ENCODE assay signal across 22 cellular contexts in genomic region chr17:49195746-49196145, GRCh38. TPM values are rescaled to one million over a fixed set of nuclear protein-coding genes. Genes with fewer than 3 reads are reported as not detected.
A peak's percentile ranks its signal among the peaks of the same experiment; 100 is the strongest.
DNase-seq lines count a peak whose midpoint lies in the region; ATAC-seq and TF ChIP-seq lines count a peak whose summit lies in the region.
"Had no signal": no experiment of that assay in that cellular context is flagged by ENCODE, and none has a peak within 500 bp of the region (broad histone marks: within the 10 kb centered on the region; RNA-seq: fewer than 3 reads in every experiment).

No MANE protein-coding gene starts in this region.

- H3K9me3 Mint-ChIP-seq in natural killer cell treated with Interleukin-12 subunit alpha and Interleukin-12 subunit beta and Interleukin-15 and Interleukin-18, amount 100 ng/mL, for 72 hours = no peaks in the 10 kb centered on the region
- H3K9me3 Mint-ChIP-seq in natural killer cell (no peaks in the 10 kb centered on the region), immature natural killer cell (peaks cover 0 to 3% (median 0%) of the 10 kb centered on the region in 6 donors)
- no peaks in the 10 kb centered on the region for H3K9me3 Mint-ChIP-seq in activated naive CD8-positive, alpha-beta T cell treated with anti-CD3 and anti-CD28 coated beads for 36 hours
- H3K9me3 Mint-ChIP-seq: CD4-positive, alpha-beta T cell; HFFc6 had no signal

- H3K27me3 Mint-ChIP-seq in natural killer cell treated with Interleukin-12 subunit alpha and Interleukin-12 subunit beta and Interleukin-15 and Interleukin-18, amount 100 ng/mL, for 72 hours = no peaks in the 10 kb centered on the region
- H3K27me3 Mint-ChIP-seq in natural killer cell (ENCODE audit: low read depth in 2 of 2) = peaks cover 0 to 2% of the 10 kb centered on the region in 2 donors
- peaks cover 10% of the 10 kb centered on the region for H3K27me3 Mint-ChIP-seq in activated naive CD8-positive, alpha-beta T cell treated with anti-CD3 and anti-CD28 coated beads for 36 hours
- H3K27me3 Mint-ChIP-seq in immature natural killer cell (ENCODE audit: low read depth in 3 of 3) = peaks cover 17 to 23% (median 22%) of the 10 kb centered on the region in 3 donors

- H4K20me1 ChIP-seq in OCI-LY3 (ENCODE audit: insufficient read depth, low read length) = no peaks in the 10 kb centered on the region

- H3K4me3 Mint-ChIP-seq in natural killer cell treated with Interleukin-12 subunit alpha and Interleukin-12 subunit beta and Interleukin-15 and Interleukin-18, amount 100 ng/mL, for 72 hours = peak overlapping the region; percentile 51
- no peak overlapping the region for H3K4me3 Mint-ChIP-seq in natural killer cell
- H3K4me3 Mint-ChIP-seq in activated naive CD8-positive, alpha-beta T cell treated with anti-CD3 and anti-CD28 coated beads for 36 hours = no peak overlapping the region
- H3K4me3 Mint-ChIP-seq in immature natural killer cell = no peak overlapping the region
- H3K4me3 Mint-ChIP-seq: CD4-positive, alpha-beta T cell; HFFc6 had no signal

- no peaks in the 10 kb centered on the region for H3K36me3 Mint-ChIP-seq in natural killer cell treated with Interleukin-12 subunit alpha and Interleukin-12 subunit beta and Interleukin-15 and Interleukin-18, amount 100 ng/mL, for 72 hours
- H3K36me3 Mint-ChIP-seq in natural killer cell (no peaks in the 10 kb centered on the region), immature natural killer cell (peaks cover 0 to 3% (median 0%) of the 10 kb centered on the region in 3 donors)
- no peaks in the 10 kb centered on the region for H3K36me3 Mint-ChIP-seq in activated naive CD8-positive, alpha-beta T cell treated with anti-CD3 and anti-CD28 coated beads for 36 hours

- H3K4me1 Mint-ChIP-seq in natural killer cell treated with Interleukin-12 subunit alpha and Interleukin-12 subunit beta and Interleukin-15 and Interleukin-18, amount 100 ng/mL, for 72 hours (ENCODE audit: low read depth in 2 of 2) = peaks cover 47 to 55% of the 10 kb centered on the region in 2 donors
- H3K4me1 Mint-ChIP-seq in natural killer cell = peaks cover 38 to 40% of the 10 kb centered on the region in 2 donors
- H3K4me1 Mint-ChIP-seq in activated naive CD8-positive, alpha-beta T cell treated with anti-CD3 and anti-CD28 coated beads for 36 hours = peaks cover 39% of the 10 kb centered on the region
- peaks cover 35 to 42% of the 10 kb centered on the region in 2 donors for H3K4me1 Mint-ChIP-seq in immature natural killer cell

- H3K9ac ChIP-seq in OCI-LY3 (ENCODE audit: low read length) = no peak overlapping the region

- no peak overlapping the region for H3K4me3 ChIP-seq in OCI-LY3 (ENCODE audit: low read length)
- H3K4me3 ChIP-seq: PC-9, SJSA1 had no signal

- H3K4me1 ChIP-seq in OCI-LY3 (ENCODE audit: low read length) = peaks cover 16% of the 10 kb centered on the region
- H3K4me1 ChIP-seq: SJSA1 had no signal

- no peaks in the 10 kb centered on the region for H3K9me3 ChIP-seq in OCI-LY3 (ENCODE audit: insufficient read depth, low read length)
- H3K9me3 ChIP-seq: SJSA1 had no signal

- no peak for DNase-seq in natural killer cell treated with Interleukin-12 subunit alpha and Interleukin-12 subunit beta and Interleukin-15 and Interleukin-18, amount 100 ng/mL, for 72 hours (ENCODE audit: low spot score)
- no peak for DNase-seq in natural killer cell
- DNase-seq in activated naive CD8-positive, alpha-beta T cell treated with anti-CD3 and anti-CD28 coated beads for 36 hours = no peak
- no peak for DNase-seq in immature natural killer cell
- DNase-seq: ACHN; AML-193; CD4-positive, alpha-beta T cell; DMS79; HFFc6; KG1; NCI-H1048; NCI-H146; NCI-H2081; NCI-H748 treated with DMSO at 0.1 percent for 48 hours; PC-9 had no signal

- no peaks in the 10 kb centered on the region for H3K79me2 ChIP-seq in OCI-LY3 (ENCODE audit: low read length)

- H2AFZ ChIP-seq in OCI-LY3 (ENCODE audit: low read depth, low read length) = no peak overlapping the region
- H2AFZ ChIP-seq: PC-9 had no signal

- H3K36me3 ChIP-seq in OCI-LY3 (replicated peaks; ENCODE audit: low read depth, low read length) = no peaks in the 10 kb centered on the region
- H3K36me3 ChIP-seq: SJSA1 had no signal

- ATAC-seq in natural killer cell treated with Interleukin-12 subunit alpha and Interleukin-12 subunit beta and Interleukin-15 and Interleukin-18, amount 100 ng/mL, for 72 hours = no peak
- ATAC-seq in natural killer cell = no peak
- no peak for ATAC-seq in GM21447 (IDR thresholded peaks at IDR 0.05; ENCODE audit: unreplicated experiment)
- ATAC-seq in HG02981 (IDR thresholded peaks at IDR 0.05; ENCODE audit: unreplicated experiment) = no peak
- ATAC-seq: HepG2 had no signal

- peak overlapping the region in 1 of 2 donors; percentile 94 for H3K27ac Mint-ChIP-seq in natural killer cell treated with Interleukin-12 subunit alpha and Interleukin-12 subunit beta and Interleukin-15 and Interleukin-18, amount 100 ng/mL, for 72 hours
- H3K27ac Mint-ChIP-seq in natural killer cell = no peak overlapping the region
- H3K27ac Mint-ChIP-seq in activated naive CD8-positive, alpha-beta T cell treated with anti-CD3 and anti-CD28 coated beads for 36 hours = peak overlapping the region; percentile 9
- peak overlapping the region in 2 of 6 donors; percentile 23 to 75 for H3K27ac Mint-ChIP-seq in immature natural killer cell
- H3K27ac Mint-ChIP-seq: CD4-positive, alpha-beta T cell; HFFc6 had no signal

- H3K27me3 ChIP-seq in OCI-LY3 (ENCODE audit: low read depth, low read length) = no peaks in the 10 kb centered on the region
- H3K27me3 ChIP-seq: SJSA1 had no signal

- TF ChIP-seq CTCF in natural killer cell (IDR thresholded peaks at IDR 0.05) (no peak), OCI-LY3 (IDR thresholded peaks at IDR 0.05; ENCODE audit: low read depth, low read length) (no peak)

- intact Hi-C loops in natural killer cell (cut with micrococcal nuclease) = no loop called here

- 0 out of 2 replicates have a peak overlapping the region, but pooled peaks have one; percentile 11 for H3K4me2 ChIP-seq in OCI-LY3 (ENCODE audit: low read length)
- H3K4me2 ChIP-seq: PC-9 had no signal

- no peak overlapping the region for H3K27ac ChIP-seq in OCI-LY3 (ENCODE audit: low read length)
- H3K27ac ChIP-seq: PC-9, SJSA1 had no signal

RNA-seq across cellular contexts. Expression of gene GNGT2, which starts 14.6 kb away (rescaled TPM):
- total RNA-seq in natural killer cell treated with Interleukin-12 subunit alpha and Interleukin-12 subunit beta and Interleukin-15 and Interleukin-18, amount 100 ng/mL, for 72 hours = 10 to 100 TPM; 15.3 to 19.6 TPM
- total RNA-seq in natural killer cell = 10 to 100 TPM; 35.8 to 41.6 (median 39.4) TPM
- total RNA-seq in activated naive CD8-positive, alpha-beta T cell treated with anti-CD3 and anti-CD28 coated beads for 36 hours = 10 to 100 TPM; 25.5 to 28.4 TPM
- polyA plus RNA-seq in immature natural killer cell = 100 to 1,000 TPM; 110 to 238 (median 131) TPM
- total RNA-seq: G401, HepG2, HFFc6, NCI-H460, SJSA1 had no signal
- polyA plus RNA-seq: HepG2 had no signal

RNA-seq across cellular contexts. Expression of gene ABI3, which starts 14.8 kb away (rescaled TPM):
- total RNA-seq in natural killer cell treated with Interleukin-12 subunit alpha and Interleukin-12 subunit beta and Interleukin-15 and Interleukin-18, amount 100 ng/mL, for 72 hours = 10 to 100 TPM; 26.9 to 54.1 TPM
- 100 to 1,000 TPM in 2 of 3 donors, 10 to 100 TPM in 1; 82.9 to 131 (median 101) TPM for total RNA-seq in natural killer cell
- total RNA-seq in activated naive CD8-positive, alpha-beta T cell treated with anti-CD3 and anti-CD28 coated beads for 36 hours = 10 to 100 TPM; 54.9 to 55.5 TPM
- 100 to 1,000 TPM; 149 to 338 (median 289) TPM for polyA plus RNA-seq in immature natural killer cell
- total RNA-seq: HepG2, NCI-H460, PC-9, SJSA1 had no signal
- polyA plus RNA-seq: HepG2 had no signal

RNA-seq across cellular contexts. Expression of gene PHOSPHO1, which starts 34.8 kb away (rescaled TPM):
- total RNA-seq in natural killer cell treated with Interleukin-12 subunit alpha and Interleukin-12 subunit beta and Interleukin-15 and Interleukin-18, amount 100 ng/mL, for 72 hours = not detected
- total RNA-seq in natural killer cell = 1 to 10 TPM in 1 of 3 donors, not detected in 2; 1.7 TPM
- not detected for total RNA-seq in activated naive CD8-positive, alpha-beta T cell treated with anti-CD3 and anti-CD28 coated beads for 36 hours
- 1 to 10 TPM in 2 of 3 donors, under 1 TPM in 1; 0.77 to 3.6 (median 2.0) TPM for polyA plus RNA-seq in immature natural killer cell
- total RNA-seq: CD4-positive, alpha-beta T cell; HepG2; NCI-H460; PC-9 had no signal
- polyA plus RNA-seq: HepG2 had no signal
